ENCODE assay signal across 23 cellular contexts in the genomic region with DNA sequence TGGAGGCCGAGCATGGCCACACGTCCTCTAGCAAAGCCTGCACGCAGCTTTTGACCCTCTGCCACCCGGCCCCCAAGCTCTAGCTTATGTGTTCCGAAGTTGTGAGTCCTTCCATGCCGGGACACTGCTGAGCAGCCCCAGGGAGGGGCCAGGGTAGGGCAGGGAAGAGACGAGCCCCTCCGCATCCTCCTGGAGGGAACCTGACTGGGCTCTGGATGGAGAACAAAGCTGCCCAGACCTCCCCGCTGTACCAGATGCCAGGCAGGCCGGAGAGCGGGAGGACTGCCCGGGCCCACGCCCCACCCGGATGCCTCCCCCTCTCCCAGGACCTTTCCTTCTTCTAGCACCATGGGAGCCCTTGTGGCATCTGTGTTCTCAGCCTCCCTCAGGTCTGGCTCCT. TPM values are rescaled to one million over a fixed set of nuclear protein-coding genes. Genes with fewer than 3 reads are reported as not detected.
"Had no signal": no experiment of that assay in that cellular context is flagged by ENCODE, and none has a peak within 500 bp of the region (broad histone marks: within the 10 kb centered on the region; RNA-seq: fewer than 3 reads in every experiment).

No MANE protein-coding gene starts in this region.

- H3K9me3 ChIP-seq: SJSA1 had no signal

- ATAC-seq: HepG2 had no signal

- H3K9ac ChIP-seq: KMS-11 had no signal

- H3K27ac ChIP-seq: KMS-11, SJSA1, SK-N-MC had no signal

- H3K27me3 ChIP-seq: SJSA1 had no signal

- H3K4me2 ChIP-seq: KMS-11 had no signal

- H3K4me3 ChIP-seq: SJSA1, SK-N-MC had no signal

- DNase-seq: IMR-90, Kasumi-1, MM.1S, NCI-H1092 treated with DMSO at 0.1 percent for 48 hours, NCI-H1436, NCI-H187, NCI-H2029, NCI-H2081 treated with DMSO at 0.1 percent for 48 hours, NCI-H2171, NCI-H226, NCI-H446, NCI-H510A, NCI-H524 treated with DMSO at 0.1 percent for 48 hours, NCI-H69, NCI-H774, Right ventricle myocardium superior, RPMI8226, SIG-M5 had no signal

RNA-seq across cellular contexts. Expression of a gene that starts 46.2 kb away (rescaled TPM):
- total RNA-seq: HepG2, HT-29, IMR-90 had no signal
- polyA plus RNA-seq: HepG2, IMR-90 had no signal
